15 cellular contexts compared by ENCODE assay signal in genomic region chr2:211216221-211216620, GRCh38.
DNase-seq lines count a peak whose midpoint lies in the region; FAIRE-seq and TF ChIP-seq lines count a peak whose summit lies in the region.
"Had no signal": no experiment of that assay in that cellular context is flagged by ENCODE, and none has a peak within 500 bp of the region (broad histone marks: within the 10 kb centered on the region; RNA-seq: fewer than 3 reads in every experiment).

No MANE protein-coding gene starts in this region.

- H2AFZ ChIP-seq in OCI-LY1 (ENCODE audit: low read length), result no peak overlapping the region

- H4K20me1 ChIP-seq in OCI-LY1 (ENCODE audit: insufficient read depth, low read length), result no peaks in the 10 kb centered on the region

- no peak overlapping the region for H3K4me2 ChIP-seq in OCI-LY1 (ENCODE audit: low read length)

- H3F3A ChIP-seq in OCI-LY1 (ENCODE audit: insufficient read depth, low read length), result no peaks in the 10 kb centered on the region

- no peak for FAIRE-seq in urothelium cell line (lab: Jason Lieb, UNC)
- FAIRE-seq: A204.1 had no signal

- no peaks in the 10 kb centered on the region for H3K9me3 ChIP-seq in OCI-LY1 (ENCODE audit: low read length)

- no peak overlapping the region for H3K4me3 ChIP-seq in OCI-LY1 (ENCODE audit: low read depth, low read length, poor library complexity, severe bottlenecking)

- H3K36me3 ChIP-seq in OCI-LY1 (ENCODE audit: insufficient read depth, low read length), result no peaks in the 10 kb centered on the region

- no peaks in the 10 kb centered on the region for H3K79me2 ChIP-seq in OCI-LY1 (ENCODE audit: insufficient read depth, low read length)

- peaks cover 1% of the 10 kb centered on the region for H3K4me1 ChIP-seq in OCI-LY1 (ENCODE audit: insufficient read depth, low read length, severe bottlenecking)

- TF ChIP-seq CTCF in OCI-LY1 (IDR thresholded peaks at IDR 0.05; ENCODE audit: low read length), result peak; percentile 51; the same call in 1 of the 2 replicates

- H3K27ac ChIP-seq in OCI-LY1 (ENCODE audit: low read depth, low read length, poor library complexity, severe bottlenecking) (no peak overlapping the region), caudate nucleus (ENCODE audit: low read depth, low read length) (no peak overlapping the region)

- H3K9ac ChIP-seq in OCI-LY1 (ENCODE audit: low read length), result no peak overlapping the region

- H3K27me3 ChIP-seq in OCI-LY1 (ENCODE audit: insufficient read depth, low read length), result no peaks in the 10 kb centered on the region

- DNase-seq in NCI-H1694 treated with DMSO at 0.1 percent for 48 hours (lab: John Stamatoyannopoulos, UW), result peak; percentile 5
- DNase-seq in NCI-H1694 (lab: John Stamatoyannopoulos, UW), result no peak
- DNase-seq in epidermal melanocyte (ENCODE audit: insufficient read length, low spot score), result peak; percentile 20
- peak; percentile 59 for DNase-seq in renal cortical epithelial cell (ENCODE audit: low read depth)
- no peak for DNase-seq in urothelium cell line (ENCODE audit: low spot score)
- DNase-seq in UCSD-AML1 (lab: John Stamatoyannopoulos, UW; ENCODE audit: unreplicated experiment), result no peak
- DNase-seq in caudate nucleus (lab: John Stamatoyannopoulos, UW), result no peak
- DNase-seq: activated CD4-positive, alpha-beta T cell treated with anti-CD3 and anti-CD28 coated beads for 4 hours; activated naive CD4-positive, alpha-beta T cell; effector memory CD8-positive, alpha-beta T cell; immature natural killer cell; NCI-H1417; stimulated activated CD4-positive, alpha-beta T cell treated with anti-CD3 and anti-CD28 coated beads, Interleukin-2, amount 100 ng/mL, for 24 hours had no signal

- no peaks in the 10 kb centered on the region for H3K9me2 ChIP-seq in OCI-LY1 (ENCODE audit: low read depth, low read length)

Comparison
In these comparisons a context has a peak if more than half of its experiments do, and no peak if none do; other contexts are left out.
1. DNase-seq: peak in NCI-H1694 treated with DMSO at 0.1 percent for 48 hours (single experiment), epidermal melanocyte (single experiment) and renal cortical epithelial cell (single experiment); none in NCI-H1694 (single experiment), urothelium cell line (single experiment), UCSD-AML1 (single experiment) and caudate nucleus (0 of 61).